Comparison of ENCODE assay signal across 8 cellular contexts in genomic region chr6:35258336-35258735, GRCh38. TPM values are rescaled to one million over a fixed set of nuclear protein-coding genes. Genes with fewer than 3 reads are reported as not detected.
DNase-seq lines count a peak whose midpoint lies in the region; TF ChIP-seq lines count a peak whose summit lies in the region.

No MANE protein-coding gene starts in this region.

- H3K4me3 ChIP-seq in GM12875 (ENCODE audit: low read depth, low read length) (peak overlapping the region; percentile 67), SK-N-MC (peak overlapping the region; percentile 83), fibroblast of villous mesenchyme (ENCODE audit: low read depth, low read length) (peak overlapping the region; percentile 89), skeletal muscle cell (ENCODE audit: low read depth, low read length) (peak overlapping the region; percentile 90)

- no peak overlapping the region for H3K27ac ChIP-seq in SK-N-MC

- no peak for TF ChIP-seq CTCF in GM12875 (IDR thresholded peaks at IDR 0.05; ENCODE audit: borderline replicate concordance, insufficient read depth, low read depth, low read length)
- no peak for TF ChIP-seq CTCF in fibroblast of villous mesenchyme (IDR thresholded peaks at IDR 0.05; ENCODE audit: insufficient read depth, low read depth, low read length)

- H3K36me3 ChIP-seq in SK-N-MC (ENCODE audit: insufficient read depth, low read length), result no peaks in the 10 kb centered on the region

- H3K9ac ChIP-seq in SK-N-MC (ENCODE audit: insufficient read length), result peak overlapping the region; percentile 74

- no peaks in the 10 kb centered on the region for H3K9me3 ChIP-seq in SK-N-MC (ENCODE audit: low read depth, low read length)

- no peak for DNase-seq in SK-N-MC (ENCODE audit: low read depth, low spot score)
- DNase-seq in fibroblast of villous mesenchyme (ENCODE audit: low read depth), result no peak
- DNase-seq in skeletal muscle cell (ENCODE audit: low read depth), result no peak
- DNase-seq in NOMO-1 treated with dmso at 0.1 percent for 144 hours (lab: John Stamatoyannopoulos, UW; ENCODE audit: unreplicated experiment), result no peak
- no peak for DNase-seq in RPMI8226
- DNase-seq in activated CD8-positive, alpha-beta memory T cell treated with anti-CD3 and anti-CD28 coated beads, Interleukin-2, amount 50 U/mL, for 48 hours, result no peak
- DNase-seq in globus pallidus (ENCODE audit: low spot score), result no peak

RNA-seq across cellular contexts. Expression of gene ZNF76, which starts 1.2 kb away (rescaled TPM):
- 14.2 and 16.8 TPM in 2 replicates for total RNA-seq in fibroblast of villous mesenchyme

RNA-seq across cellular contexts. Expression of gene DEF6, which starts 39.3 kb away (rescaled TPM):
- total RNA-seq in fibroblast of villous mesenchyme, result 0.32 and 1.3 TPM in 2 replicates

RNA-seq across cellular contexts. Expression of gene SCUBE3, which starts 44.6 kb away (rescaled TPM):
- total RNA-seq in fibroblast of villous mesenchyme, result 10.0 and 26.8 TPM in 2 replicates
